13 cellular contexts compared by ENCODE assay signal in the genomic region with DNA sequence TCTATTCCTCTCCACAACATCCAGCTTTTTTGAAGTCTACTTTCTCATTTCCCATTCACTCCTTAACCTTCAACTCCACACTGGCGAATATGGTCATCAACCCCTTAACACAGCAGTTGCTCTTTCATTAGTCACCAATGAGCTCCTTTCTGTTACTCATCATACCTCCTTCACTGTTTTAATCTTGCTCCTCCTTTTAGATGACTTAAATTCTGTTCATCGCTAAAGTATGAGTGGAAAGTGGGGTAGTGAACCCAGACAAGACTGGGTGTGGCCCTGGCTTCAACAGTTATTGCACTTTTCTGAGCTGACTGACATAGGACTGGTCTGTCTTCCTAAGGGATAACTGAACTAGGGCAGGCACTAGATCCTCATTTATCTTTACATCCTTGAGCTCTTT. TPM values are rescaled to one million over a fixed set of nuclear protein-coding genes. Genes with fewer than 3 reads are reported as not detected.
A peak's percentile ranks its signal among the peaks of the same experiment; 100 is the strongest.
DNase-seq lines count a peak whose midpoint lies in the region; ATAC-seq and TF ChIP-seq lines count a peak whose summit lies in the region.
"Had no signal": no experiment of that assay in that cellular context is flagged by ENCODE, and none has a peak within 500 bp of the region (broad histone marks: within the 10 kb centered on the region; RNA-seq: fewer than 3 reads in every experiment).

No MANE protein-coding gene starts in this region.

- H3F3A ChIP-seq in PC-3 (ENCODE audit: low read length, unreplicated experiment) = no peaks in the 10 kb centered on the region

- peaks cover 2% of the 10 kb centered on the region for H3K9me3 Mint-ChIP-seq in activated CD8-positive, alpha-beta T cell treated with anti-CD3 and anti-CD28 coated beads for 36 hours
- H3K9me3 Mint-ChIP-seq in activated CD8-positive, alpha-beta T cell treated with anti-CD3 and anti-CD28 coated beads, Interleukin-2, amount 10 ng/mL, durations not matched to agents 7 days and 5 days (ENCODE audit: insufficient read depth) = no peaks in the 10 kb centered on the region

- peak; percentile 6 for DNase-seq in activated CD8-positive, alpha-beta T cell treated with anti-CD3 and anti-CD28 coated beads for 36 hours
- DNase-seq in activated CD8-positive, alpha-beta T cell treated with anti-CD3 and anti-CD28 coated beads, Interleukin-2, amount 10 ng/mL, durations not matched to agents 7 days and 5 days = no peak
- DNase-seq in PC-3 (peak; percentile 96), epithelial cell of esophagus (ENCODE audit: low read depth) (peak; percentile 84), skeletal muscle cell (ENCODE audit: low read depth) (peak; percentile 60), NCI-H526 (lab: John Stamatoyannopoulos, UW) (no peak)
- DNase-seq in central memory CD4-positive, alpha-beta T cell = no peak
- DNase-seq: AML-193; GF-D8; H7; stimulated activated CD4-positive, alpha-beta T cell treated with anti-CD3 and anti-CD28 coated beads, Interleukin-2, amount 100 ng/mL, for 24 hours had no signal

- H3K79me2 ChIP-seq in PC-3 (ENCODE audit: low read length) = peaks cover 4% of the 10 kb centered on the region; the same call in 1 of the 2 replicates

- POLR2A ChIA-PET in activated CD8-positive, alpha-beta T cell treated with anti-CD3 and anti-CD28 coated beads for 36 hours (lab: Charles Lee) = interaction anchor here (1.0 kb wide), 1 partner anchor 38 kb away, joined by 3 read pairs; no protein-coding TSS in a partner anchor
- POLR2A ChIA-PET in activated CD8-positive, alpha-beta T cell treated with anti-CD3 and anti-CD28 coated beads, Interleukin-2, amount 10 ng/mL, durations not matched to agents 7 days and 5 days (lab: Charles Lee) = no interaction called here
- POLR2A ChIA-PET in PC-3 (lab: Charles Lee; ENCODE audit: unreplicated experiment) = interaction anchor here (0.5 to 0.6 kb wide), 5 partner anchors 11 to 385 kb away, joined by 3 to 10 read pairs (median 3); partner anchors contain the start of gene AKT3

- peaks cover 27% of the 10 kb centered on the region for H3K4me1 ChIP-seq in PC-3 (ENCODE audit: insufficient read depth, low read length)

- peaks cover 11% of the 10 kb centered on the region for H3K36me3 Mint-ChIP-seq in activated CD8-positive, alpha-beta T cell treated with anti-CD3 and anti-CD28 coated beads for 36 hours (ENCODE audit: low read depth)
- H3K36me3 Mint-ChIP-seq in activated CD8-positive, alpha-beta T cell treated with anti-CD3 and anti-CD28 coated beads, Interleukin-2, amount 10 ng/mL, durations not matched to agents 7 days and 5 days (ENCODE audit: low read depth) = peaks cover 3% of the 10 kb centered on the region

- H3K4me2 ChIP-seq in PC-3 (ENCODE audit: low read length) = peak overlapping the region; percentile 66

- intact Hi-C loops in activated CD8-positive, alpha-beta T cell treated with anti-CD3 and anti-CD28 coated beads for 36 hours (cut with micrococcal nuclease) = no loop called here
- intact Hi-C loops in PC-3 (cut with micrococcal nuclease) = loop anchor here (2.0 kb wide), 1 partner anchor 44 kb away; no protein-coding TSS in a partner anchor

- no TSS peak for BruUV-seq in PC-3 (replicated peaks; lab: Mats Ljungman, UMichigan)

- TF ChIP-seq CTCF in activated CD8-positive, alpha-beta T cell treated with anti-CD3 and anti-CD28 coated beads for 36 hours (IDR thresholded peaks at IDR 0.05) = no peak
- TF ChIP-seq CTCF in PC-3 (conservative IDR thresholded peaks at IDR 0.05; ENCODE audit: low read depth, low read length) (no peak), epithelial cell of esophagus (IDR thresholded peaks at IDR 0.05; ENCODE audit: insufficient read depth, low read depth, low read length, missing control alignments) (no peak)

- ATAC-seq in activated CD8-positive, alpha-beta T cell treated with anti-CD3 and anti-CD28 coated beads for 36 hours = peak; percentile 77
- ATAC-seq in activated CD8-positive, alpha-beta T cell treated with anti-CD3 and anti-CD28 coated beads, Interleukin-2, amount 10 ng/mL, durations not matched to agents 7 days and 5 days = no peak
- ATAC-seq in PC-3 (peak; percentile 95), GM19035 (IDR thresholded peaks at IDR 0.05; ENCODE audit: unreplicated experiment) (no peak)

- H3K27me3 Mint-ChIP-seq in activated CD8-positive, alpha-beta T cell treated with anti-CD3 and anti-CD28 coated beads for 36 hours = no peaks in the 10 kb centered on the region
- H3K27me3 Mint-ChIP-seq in activated CD8-positive, alpha-beta T cell treated with anti-CD3 and anti-CD28 coated beads, Interleukin-2, amount 10 ng/mL, durations not matched to agents 7 days and 5 days (ENCODE audit: low read depth) = no peaks in the 10 kb centered on the region

- no peaks in the 10 kb centered on the region for H3K9me3 ChIP-seq in PC-3 (ENCODE audit: low read length)

- H3K9ac ChIP-seq in PC-3 (ENCODE audit: low read length) = peak overlapping the region; percentile 20; the same call in 1 of the 2 replicates

- no peak overlapping the region for H3K27ac Mint-ChIP-seq in activated CD8-positive, alpha-beta T cell treated with anti-CD3 and anti-CD28 coated beads for 36 hours
- H3K27ac Mint-ChIP-seq in activated CD8-positive, alpha-beta T cell treated with anti-CD3 and anti-CD28 coated beads, Interleukin-2, amount 10 ng/mL, durations not matched to agents 7 days and 5 days = no peak overlapping the region
- H3K27ac Mint-ChIP-seq: nephron had no signal

- H3K9me2 ChIP-seq in PC-3 (replicated peaks; ENCODE audit: low read length) = no peaks in the 10 kb centered on the region

- H3K27ac ChIP-seq in PC-3 (ENCODE audit: low read length) = peak overlapping the region; percentile 76

- H3K27me3 ChIP-seq in PC-3 (ENCODE audit: low read length) = no peaks in the 10 kb centered on the region

- no peaks in the 10 kb centered on the region for H3K36me3 ChIP-seq in PC-3 (ENCODE audit: low read depth, low read length)

- H4K20me1 ChIP-seq in PC-3 (ENCODE audit: low read length) = no peaks in the 10 kb centered on the region

- H3K4me3 ChIP-seq in PC-3 (ENCODE audit: low read length) = peak overlapping the region; percentile 14; the same call in 1 of the 2 replicates
- no peak overlapping the region for H3K4me3 ChIP-seq in epithelial cell of esophagus (ENCODE audit: low read length)
- no peak overlapping the region for H3K4me3 ChIP-seq in skeletal muscle cell (ENCODE audit: low read depth, low read length)

- peaks cover 33% of the 10 kb centered on the region for H3K4me1 Mint-ChIP-seq in activated CD8-positive, alpha-beta T cell treated with anti-CD3 and anti-CD28 coated beads for 36 hours (ENCODE audit: low read depth)
- H3K4me1 Mint-ChIP-seq in activated CD8-positive, alpha-beta T cell treated with anti-CD3 and anti-CD28 coated beads, Interleukin-2, amount 10 ng/mL, durations not matched to agents 7 days and 5 days (ENCODE audit: low read depth) = peaks cover 10% of the 10 kb centered on the region
- H3K4me1 Mint-ChIP-seq: nephron had no signal

- CTCF ChIA-PET in activated CD8-positive, alpha-beta T cell treated with anti-CD3 and anti-CD28 coated beads for 36 hours (lab: Charles Lee) = interaction anchor here (0.8 to 1.2 kb wide), 2 partner anchors 11 to 16 kb away, joined by 3 read pairs; no protein-coding TSS in a partner anchor
- CTCF ChIA-PET in activated CD8-positive, alpha-beta T cell treated with anti-CD3 and anti-CD28 coated beads, Interleukin-2, amount 10 ng/mL, durations not matched to agents 7 days and 5 days (lab: Charles Lee) = no interaction called here
- CTCF ChIA-PET in PC-3 (lab: Charles Lee) = interaction anchor here (0.6 to 1.2 kb wide), 3 partner anchors 12 to 148 kb away, joined by 3 read pairs; no protein-coding TSS in a partner anchor

- no peak overlapping the region for H3K4me3 Mint-ChIP-seq in activated CD8-positive, alpha-beta T cell treated with anti-CD3 and anti-CD28 coated beads for 36 hours
- H3K4me3 Mint-ChIP-seq in activated CD8-positive, alpha-beta T cell treated with anti-CD3 and anti-CD28 coated beads, Interleukin-2, amount 10 ng/mL, durations not matched to agents 7 days and 5 days = no peak overlapping the region
- H3K4me3 Mint-ChIP-seq: nephron had no signal

- no peak overlapping the region for H2AFZ ChIP-seq in PC-3 (ENCODE audit: low read length)

RNA-seq across cellular contexts. Expression of gene AKT3, which starts 51.3 kb away (rescaled TPM):
- 10 to 100 TPM; 31.7 to 34.6 TPM for total RNA-seq in activated CD8-positive, alpha-beta T cell treated with anti-CD3 and anti-CD28 coated beads for 36 hours
- total RNA-seq in activated CD8-positive, alpha-beta T cell treated with anti-CD3 and anti-CD28 coated beads, Interleukin-2, amount 10 ng/mL, durations not matched to agents 7 days and 5 days = 10 to 100 TPM; 23.9 to 25.2 TPM
- 18.7 and 24.6 TPM in 2 replicates for total RNA-seq in PC-3 (2014; rRNA removed)

Comparison
In these comparisons a context has a peak if more than half of its experiments do, and no peak if none do; other contexts are left out.
1. ATAC-seq: peak in activated CD8-positive, alpha-beta T cell treated with anti-CD3 and anti-CD28 coated beads for 36 hours (single experiment) and PC-3 (single experiment); none in activated CD8-positive, alpha-beta T cell treated with anti-CD3 and anti-CD28 coated beads, Interleukin-2, amount 10 ng/mL, durations not matched to agents 7 days and 5 days (single experiment) and GM19035 (single experiment).
2. DNase-seq: peak in activated CD8-positive, alpha-beta T cell treated with anti-CD3 and anti-CD28 coated beads for 36 hours (single experiment), PC-3 (single experiment), epithelial cell of esophagus (single experiment) and skeletal muscle cell (single experiment); none in activated CD8-positive, alpha-beta T cell treated with anti-CD3 and anti-CD28 coated beads, Interleukin-2, amount 10 ng/mL, durations not matched to agents 7 days and 5 days (single experiment), central memory CD4-positive, alpha-beta T cell (single experiment) and NCI-H526 (0 of 2).